In the genomic region with DNA sequence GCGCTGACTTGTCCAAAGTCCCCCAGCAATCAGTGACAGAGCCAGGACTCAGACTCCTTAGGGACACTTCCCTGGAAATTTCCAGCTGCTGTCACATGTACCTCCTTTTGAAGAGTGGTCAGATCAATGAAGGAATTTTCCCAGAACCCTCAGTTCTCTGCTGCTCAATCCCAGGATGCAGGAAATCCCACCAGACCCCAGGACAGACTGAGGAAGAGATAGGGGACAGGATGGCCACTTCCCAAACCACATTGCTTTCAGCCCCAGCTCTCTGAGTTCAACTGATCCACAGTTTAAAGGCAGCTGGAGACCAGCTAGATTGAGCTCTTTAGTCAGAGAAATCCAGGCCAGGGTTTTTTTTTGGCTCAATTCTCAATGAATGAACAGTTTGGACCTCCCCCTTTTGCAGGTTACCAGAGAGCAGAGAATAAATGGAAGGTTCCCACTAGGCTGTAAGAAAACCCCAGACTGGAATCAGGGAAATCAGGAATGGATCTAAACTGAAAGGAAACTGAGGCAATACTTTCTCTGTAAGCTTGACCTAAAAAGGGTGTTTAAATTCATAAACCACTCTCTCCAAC, we compare ENCODE assay signal across 8 cellular contexts. TPM values are rescaled to one million over a fixed set of nuclear protein-coding genes. Genes with fewer than 3 reads are reported as not detected.
A peak's percentile ranks its signal among the peaks of the same experiment; 100 is the strongest.
DNase-seq lines count a peak whose midpoint lies in the region; ATAC-seq, FAIRE-seq and TF ChIP-seq lines count a peak whose summit lies in the region.

No MANE protein-coding gene starts in this region.

- H3K36me3 ChIP-seq in body of pancreas (replicated peaks in 1 of 2; ENCODE audit: insufficient read depth in 1 of 2, low read depth in 2 of 2) (no peaks in the 10 kb centered on the region), HepG2 (replicated peaks in 1 of 2; ENCODE audit: control insufficient read depth in 1 of 2, insufficient read depth in 2 of 2, low read length in 2 of 2) (no peaks in the 10 kb centered on the region; a peak in 1 of 5 replicates), smooth muscle cell (ENCODE audit: low read depth) (no peaks in the 10 kb centered on the region), upper lobe of left lung (no peaks in the 10 kb centered on the region)

- 36 to 50% methylated on average over 1 of the region's 1 CpG for WGBS in body of pancreas, 2 donors
- 6% methylated on average over 1 of the region's 1 CpG for WGBS in HepG2 (ENCODE audit: low lambda C conversion rate)
- 84% methylated on average over 1 of the region's 1 CpG for WGBS in smooth muscle cell (ENCODE audit: low lambda C conversion rate)
- 71 to 92% methylated on average over 1 of the region's 1 CpG for WGBS in upper lobe of left lung, 2 donors

- no peaks in the 10 kb centered on the region for H3F3A ChIP-seq in smooth muscle cell (ENCODE audit: low read depth)

- H3K79me2 ChIP-seq in HepG2 (ENCODE audit: insufficient read depth, low read length) (no peaks in the 10 kb centered on the region), smooth muscle cell (ENCODE audit: low read depth) (no peaks in the 10 kb centered on the region)

- H3K4me1 ChIP-seq in body of pancreas (peaks cover 14% of the 10 kb centered on the region), HepG2 (ENCODE audit: insufficient read depth, low read length) (peaks cover 52% of the 10 kb centered on the region), smooth muscle cell (ENCODE audit: low read depth) (no peaks in the 10 kb centered on the region), upper lobe of left lung (peaks cover 12 to 24% (median 16%) of the 10 kb centered on the region in 4 donors)

- in situ Hi-C loops in HepG2 (cut with HindIII; ENCODE audit: extremely low pct_ligation_motif_present, low pct_unique_long_range_greater_than_20kb), result no loop called here

- H3K27ac ChIP-seq in body of pancreas, result no peak overlapping the region
- peak overlapping the region; percentile 82 for H3K27ac ChIP-seq in HepG2 (ENCODE audit: extremely low read length, insufficient read depth, low read length)
- no peak overlapping the region for H3K27ac ChIP-seq in smooth muscle cell (ENCODE audit: low read depth)
- H3K27ac ChIP-seq in upper lobe of left lung, result peak overlapping the region in 1 of 4 donors; percentile 87

- peaks cover 0 to 6% of the 10 kb centered on the region in 2 donors for H3K27me3 ChIP-seq in body of pancreas
- no peaks in the 10 kb centered on the region for H3K27me3 ChIP-seq in HepG2 (ENCODE audit: control insufficient read depth in 1 of 2, insufficient read depth in 2 of 2, low read length in 2 of 2)
- H3K27me3 ChIP-seq in smooth muscle cell (ENCODE audit: low read depth), result peaks cover 17% of the 10 kb centered on the region
- no peaks in the 10 kb centered on the region for H3K27me3 ChIP-seq in upper lobe of left lung

- TF ChIP-seq RAD21 in HepG2 (CRISPR knock-in tag; IDR thresholded peaks at IDR 0.05), result no peak

- H3K4me2 ChIP-seq in HepG2 (ENCODE audit: low read depth, low read length) (peak overlapping the region; percentile 63), smooth muscle cell (no peak overlapping the region)

- CTCF ChIA-PET in GM10248 (lab: Yijun Ruan, JAX) (interaction anchor here (1.2 to 3.4 kb wide), 5 partner anchors 15 to 88 kb away, joined by 3 to 12 read pairs (median 4); no protein-coding TSS in a partner anchor), HepG2 (lab: Yijun Ruan, JAX; ENCODE audit: low intra/inter-chr PET ratio, low total read pairs) (no interaction called here)

- H4K20me1 ChIP-seq in HepG2 (ENCODE audit: insufficient read depth, low read length) (no peaks in the 10 kb centered on the region), smooth muscle cell (ENCODE audit: low read depth) (no peaks in the 10 kb centered on the region)

- peak overlapping the region; percentile 84 for H2AFZ ChIP-seq in HepG2 (ENCODE audit: low read length)
- no peak overlapping the region for H2AFZ ChIP-seq in smooth muscle cell (ENCODE audit: low read depth)

- BruUV-seq in HepG2 (replicated peaks; lab: Mats Ljungman, UMichigan), result no TSS peak

- H3K4me3 ChIP-seq in body of pancreas (no peak overlapping the region), HepG2 (replicated peaks in 1 of 3; ENCODE audit: insufficient read depth in 1 of 3, low read depth in 2 of 3, low read length in 3 of 3) (peak overlapping the region in 2 of 3 experiments; percentile 11 to 33; a peak in 2 of 6 replicates), smooth muscle cell (no peak overlapping the region), upper lobe of left lung (no peak overlapping the region)

- H3K9me3 ChIP-seq in body of pancreas, result no peaks in the 10 kb centered on the region
- H3K9me3 ChIP-seq in HepG2 (ENCODE audit: low read length), result no peaks in the 10 kb centered on the region
- no peaks in the 10 kb centered on the region for H3K9me3 ChIP-seq in smooth muscle cell (replicated peaks; ENCODE audit: low read depth)
- no peaks in the 10 kb centered on the region for H3K9me3 ChIP-seq in upper lobe of left lung

- TF ChIP-seq EP300 in HepG2 (IDR thresholded peaks at IDR 0.05; ENCODE audit: low read depth in 2 of 2, low read length in 2 of 2) (peak in 1 of 2 experiments; percentile 35; a peak in 1 of 4 replicates), HepG2 (CRISPR knock-in tag; IDR thresholded peaks at IDR 0.05; ENCODE audit: borderline replicate concordance) (no peak), upper lobe of left lung (IDR thresholded peaks at IDR 0.05) (no peak)

- FAIRE-seq in HepG2 (lab: Jason Lieb, UNC), result peak; percentile 82

- TF ChIP-seq POLR2A in body of pancreas (IDR thresholded peaks at IDR 0.05) (no peak), HepG2 (IDR thresholded peaks at IDR 0.05; ENCODE audit: insufficient read depth in 1 of 2, low read depth in 2 of 2, low read length in 2 of 2) (0 out of 4 replicates have a peak, but pooled peaks of 1 of the 2 experiments have one; percentile 36), upper lobe of left lung (IDR thresholded peaks at IDR 0.05) (no peak)

- peak; percentile 58 for ATAC-seq in body of pancreas
- peak; percentile 56 for ATAC-seq in HepG2
- ATAC-seq in HG03442 (IDR thresholded peaks at IDR 0.05; ENCODE audit: unreplicated experiment), result no peak
- ATAC-seq in upper lobe of left lung (ENCODE audit: low FRiP score in 2 of 2), result no peak

- DNase-seq in A172 (ENCODE audit: low spot score) (peak; percentile 51), GM10248 (ENCODE audit: extremely low spot score) (peak; percentile 60), NCI-H2196 treated with DMSO at 0.1 percent for 48 hours (lab: John Stamatoyannopoulos, UW; ENCODE audit: unreplicated experiment) (peak; percentile 9), body of pancreas (peak in 1 of 4 donors; percentile 8), HepG2 (ENCODE audit: low spot score) (peak; percentile 82), smooth muscle cell (lab: John Stamatoyannopoulos, UW; ENCODE audit: unreplicated experiment) (no peak), upper lobe of left lung (no peak)

- peak overlapping the region; percentile 37 for H3K9ac ChIP-seq in HepG2 (ENCODE audit: insufficient read depth, low read depth, low read length)
- H3K9ac ChIP-seq in smooth muscle cell (ENCODE audit: low read depth), result no peak overlapping the region

- TF ChIP-seq CTCF in GM10248 (IDR thresholded peaks at IDR 0.05; ENCODE audit: control extremely low read depth, extremely low read depth, low read depth, missing control alignments), result no peak
- no peak for TF ChIP-seq CTCF in body of pancreas (IDR thresholded peaks at IDR 0.05)
- TF ChIP-seq CTCF in HepG2 (CRISPR knock-in tag; IDR thresholded peaks at IDR 0.05), result no peak
- no peak for TF ChIP-seq CTCF in smooth muscle cell (IDR thresholded peaks at IDR 0.05; ENCODE audit: borderline replicate concordance, insufficient read depth, poor library complexity, severe bottlenecking)
- TF ChIP-seq CTCF in upper lobe of left lung (IDR thresholded peaks at IDR 0.05), result no peak

- intact Hi-C loops in body of pancreas (cut with DNase I), result no loop called here
- intact Hi-C loops in HepG2 (cut with micrococcal nuclease; ENCODE audit: unreplicated experiment), result no loop called here

- POLR2A ChIA-PET in GM10248 (lab: Yijun Ruan, JAX) (no interaction called here), HepG2 (lab: Yijun Ruan, JAX) (interaction anchor here (1.2 to 4.3 kb wide), 3 partner anchors 37 to 95 kb away, joined by 3 to 53 read pairs (median 8); no protein-coding TSS in a partner anchor)

RNA-seq across cellular contexts. Expression of gene CYP1A1, which starts 1.5 kb away (rescaled TPM):
- 0.17 and 0.22 TPM in 2 replicates for total RNA-seq in A172 (2014; rRNA removed; shearing (Covaris generic))
- total RNA-seq in body of pancreas, result 1 to 10 TPM in 1 of 2 donors, not detected in 1; 1.6 TPM
- 4.1 and 7.9 TPM in 2 replicates for total RNA-seq in HepG2 (2016; rRNA removed; fragmentation: Illumina TruSeq; extraction: Trizol)
- 1.3 and 1.7 TPM in 2 replicates for total RNA-seq in HepG2 (2016; cell fraction: cytosol; rRNA removed; fragmentation: Illumina TruSeq; extraction: Trizol; ENCODE audit: low read depth)
- 3.5 and 7.6 TPM in 2 replicates for total RNA-seq in HepG2 (2016; cell fraction: insoluble cytoplasmic fraction; rRNA removed; fragmentation: Illumina TruSeq; extraction: Trizol)
- total RNA-seq in HepG2 (2016; cell fraction: membrane; rRNA removed; fragmentation: Illumina TruSeq; extraction: Trizol), result 3.3 and 3.8 TPM in 2 replicates
- total RNA-seq in HepG2 (2016; cell fraction: nucleus; rRNA removed; fragmentation: Illumina TruSeq; extraction: Trizol), result 8.5 and 8.7 TPM in 2 replicates
- 8.0 and 11.0 TPM in 2 replicates for polyA plus RNA-seq in HepG2 (2011; rRNA removed)
- polyA plus RNA-seq in HepG2 (2011; cell fraction: cytosol; rRNA removed), result 7.0 and 10.8 TPM in 2 replicates
- polyA plus RNA-seq in HepG2 (2011; cell fraction: nucleus; rRNA removed), result 8.4 and 11.9 TPM in 2 replicates
- polyA plus RNA-seq in HepG2 (2012), result 7.0 and 9.5 TPM in 2 replicates
- 1.2 TPM in 2 replicates for polyA plus RNA-seq in HepG2 (2016; cell fraction: cytosol; fragmentation: Illumina TruSeq; extraction: Trizol; ENCODE audit: low read depth)
- polyA plus RNA-seq in HepG2 (2016; cell fraction: insoluble cytoplasmic fraction; fragmentation: Illumina TruSeq; extraction: Trizol; ENCODE audit: low read depth), result 3.4 and 3.6 TPM in 2 replicates
- 1.9 and 2.1 TPM in 2 replicates for polyA plus RNA-seq in HepG2 (2016; cell fraction: membrane; fragmentation: Illumina TruSeq; extraction: Trizol; ENCODE audit: low read depth)
- polyA plus RNA-seq in HepG2 (2016; cell fraction: nucleus; fragmentation: Illumina TruSeq; extraction: Trizol; ENCODE audit: insufficient read depth, low read depth), result 13.4 and 14.2 TPM in 2 replicates
- 2.4 and 6.8 TPM in 2 replicates for polyA minus RNA-seq in HepG2 (2011; rRNA and poly(A)+ RNA removed; ENCODE audit: low replicate concordance)
- polyA minus RNA-seq in HepG2 (2011; cell fraction: cytosol; rRNA and poly(A)+ RNA removed), result 2.5 and 7.8 TPM in 2 replicates
- polyA minus RNA-seq in HepG2 (2011; cell fraction: nucleus; rRNA and poly(A)+ RNA removed), result 1.9 and 5.3 TPM in 2 replicates
- 0.81 and 1.9 TPM in 2 replicates for total RNA-seq in smooth muscle cell
- 0.09 and 0.13 TPM in 2 replicates for polyA plus RNA-seq in smooth muscle cell
- 1 to 10 TPM in 2 of 6 donors, under 1 TPM in 3, not detected in 1; 0.46 to 6.1 (median 0.92) TPM for total RNA-seq in upper lobe of left lung

RNA-seq across cellular contexts. Expression of gene CYP1A2, which starts 24.8 kb away (rescaled TPM):
- total RNA-seq in A172 (2014; rRNA removed; shearing (Covaris generic)), result not detected in 2 replicates
- total RNA-seq in body of pancreas (not detected), HepG2 (2016; rRNA removed; fragmentation: Illumina TruSeq; extraction: Trizol) (not detected in 2 replicates), smooth muscle cell (not detected in 2 replicates), upper lobe of left lung (under 1 TPM in 2 of 6 donors, not detected in 4; 0.15 to 0.80 TPM)
- not detected in 2 replicates for total RNA-seq in HepG2 (2016; cell fraction: cytosol; rRNA removed; fragmentation: Illumina TruSeq; extraction: Trizol; ENCODE audit: low read depth)
- total RNA-seq in HepG2 (2016; cell fraction: insoluble cytoplasmic fraction; rRNA removed; fragmentation: Illumina TruSeq; extraction: Trizol), result not detected in 2 replicates
- total RNA-seq in HepG2 (2016; cell fraction: membrane; rRNA removed; fragmentation: Illumina TruSeq; extraction: Trizol), result not detected in 2 replicates
- not detected in 2 replicates for total RNA-seq in HepG2 (2016; cell fraction: nucleus; rRNA removed; fragmentation: Illumina TruSeq; extraction: Trizol)
- polyA plus RNA-seq in HepG2 (2011; rRNA removed) (0.07 and 0.09 TPM in 2 replicates), smooth muscle cell (not detected in 2 replicates)
- polyA plus RNA-seq in HepG2 (2011; cell fraction: cytosol; rRNA removed), result 0.03 and 0.13 TPM in 2 replicates
- 0.03 TPM in 1 of 2 replicates, not detected in the other for polyA plus RNA-seq in HepG2 (2011; cell fraction: nucleus; rRNA removed)
- polyA plus RNA-seq in HepG2 (2012), result 0.12 and 0.23 TPM in 2 replicates
- not detected in 2 replicates for polyA plus RNA-seq in HepG2 (2016; cell fraction: cytosol; fragmentation: Illumina TruSeq; extraction: Trizol; ENCODE audit: low read depth)
- polyA plus RNA-seq in HepG2 (2016; cell fraction: insoluble cytoplasmic fraction; fragmentation: Illumina TruSeq; extraction: Trizol; ENCODE audit: low read depth), result not detected in 2 replicates
- not detected in 2 replicates for polyA plus RNA-seq in HepG2 (2016; cell fraction: membrane; fragmentation: Illumina TruSeq; extraction: Trizol; ENCODE audit: low read depth)
- polyA plus RNA-seq in HepG2 (2016; cell fraction: nucleus; fragmentation: Illumina TruSeq; extraction: Trizol; ENCODE audit: insufficient read depth, low read depth), result not detected in 2 replicates
- 0.05 TPM in 1 of 2 replicates, not detected in the other for polyA minus RNA-seq in HepG2 (2011; rRNA and poly(A)+ RNA removed; ENCODE audit: low replicate concordance)
- not detected in 2 replicates for polyA minus RNA-seq in HepG2 (2011; cell fraction: cytosol; rRNA and poly(A)+ RNA removed)
- polyA minus RNA-seq in HepG2 (2011; cell fraction: nucleus; rRNA and poly(A)+ RNA removed), result not detected in 2 replicates

RNA-seq across cellular contexts. Expression of gene EDC3, which starts 28.0 kb away (rescaled TPM):
- 5.8 and 7.1 TPM in 2 replicates for total RNA-seq in A172 (2014; rRNA removed; shearing (Covaris generic))
- total RNA-seq in body of pancreas (1 to 10 TPM; 6.7 to 9.2 TPM), HepG2 (2016; rRNA removed; fragmentation: Illumina TruSeq; extraction: Trizol) (17.4 and 24.3 TPM in 2 replicates), smooth muscle cell (18.4 and 23.3 TPM in 2 replicates), upper lobe of left lung (10 to 100 TPM; 16.7 to 43.0 (median 27.7) TPM)
- 24.4 and 37.5 TPM in 2 replicates for total RNA-seq in HepG2 (2016; cell fraction: cytosol; rRNA removed; fragmentation: Illumina TruSeq; extraction: Trizol; ENCODE audit: low read depth)
- total RNA-seq in HepG2 (2016; cell fraction: insoluble cytoplasmic fraction; rRNA removed; fragmentation: Illumina TruSeq; extraction: Trizol), result 16.8 and 20.8 TPM in 2 replicates
- 12.3 and 12.5 TPM in 2 replicates for total RNA-seq in HepG2 (2016; cell fraction: membrane; rRNA removed; fragmentation: Illumina TruSeq; extraction: Trizol)
- total RNA-seq in HepG2 (2016; cell fraction: nucleus; rRNA removed; fragmentation: Illumina TruSeq; extraction: Trizol), result 25.1 and 27.9 TPM in 2 replicates
- polyA plus RNA-seq in HepG2 (2011; rRNA removed) (32.0 and 40.9 TPM in 2 replicates), smooth muscle cell (26.7 and 32.9 TPM in 2 replicates)
- 24.9 and 25.8 TPM in 2 replicates for polyA plus RNA-seq in HepG2 (2011; cell fraction: cytosol; rRNA removed)
- 48.2 and 53.0 TPM in 2 replicates for polyA plus RNA-seq in HepG2 (2011; cell fraction: nucleus; rRNA removed)
- 21.6 and 24.3 TPM in 2 replicates for polyA plus RNA-seq in HepG2 (2012)
- polyA plus RNA-seq in HepG2 (2016; cell fraction: cytosol; fragmentation: Illumina TruSeq; extraction: Trizol; ENCODE audit: low read depth), result 2.8 TPM in 2 replicates
- polyA plus RNA-seq in HepG2 (2016; cell fraction: insoluble cytoplasmic fraction; fragmentation: Illumina TruSeq; extraction: Trizol; ENCODE audit: low read depth), result 33.6 and 38.5 TPM in 2 replicates
- polyA plus RNA-seq in HepG2 (2016; cell fraction: membrane; fragmentation: Illumina TruSeq; extraction: Trizol; ENCODE audit: low read depth), result 5.3 and 6.3 TPM in 2 replicates
- polyA plus RNA-seq in HepG2 (2016; cell fraction: nucleus; fragmentation: Illumina TruSeq; extraction: Trizol; ENCODE audit: insufficient read depth, low read depth), result 42.7 and 44.8 TPM in 2 replicates
- polyA minus RNA-seq in HepG2 (2011; rRNA and poly(A)+ RNA removed; ENCODE audit: low replicate concordance), result 107 and 153 TPM in 2 replicates
- 20.9 and 36.0 TPM in 2 replicates for polyA minus RNA-seq in HepG2 (2011; cell fraction: cytosol; rRNA and poly(A)+ RNA removed)
- polyA minus RNA-seq in HepG2 (2011; cell fraction: nucleus; rRNA and poly(A)+ RNA removed), result 46.6 and 50.0 TPM in 2 replicates

RNA-seq across cellular contexts. Expression of gene CSK, which starts 58.0 kb away (rescaled TPM):
- 28.3 and 29.8 TPM in 2 replicates for total RNA-seq in A172 (2014; rRNA removed; shearing (Covaris generic))
- total RNA-seq in body of pancreas, result 10 to 100 TPM; 11.2 to 15.2 TPM
- 20.6 and 21.3 TPM in 2 replicates for total RNA-seq in HepG2 (2016; rRNA removed; fragmentation: Illumina TruSeq; extraction: Trizol)
- 8.5 and 9.2 TPM in 2 replicates for total RNA-seq in HepG2 (2016; cell fraction: cytosol; rRNA removed; fragmentation: Illumina TruSeq; extraction: Trizol; ENCODE audit: low read depth)
- 17.5 and 21.5 TPM in 2 replicates for total RNA-seq in HepG2 (2016; cell fraction: insoluble cytoplasmic fraction; rRNA removed; fragmentation: Illumina TruSeq; extraction: Trizol)
- total RNA-seq in HepG2 (2016; cell fraction: membrane; rRNA removed; fragmentation: Illumina TruSeq; extraction: Trizol), result 24.6 and 31.5 TPM in 2 replicates
- total RNA-seq in HepG2 (2016; cell fraction: nucleus; rRNA removed; fragmentation: Illumina TruSeq; extraction: Trizol), result 22.6 and 23.4 TPM in 2 replicates
- polyA plus RNA-seq in HepG2 (2011; rRNA removed), result 12.5 and 18.8 TPM in 2 replicates
- polyA plus RNA-seq in HepG2 (2011; cell fraction: cytosol; rRNA removed), result 13.9 and 14.0 TPM in 2 replicates
- 67.4 and 72.0 TPM in 2 replicates for polyA plus RNA-seq in HepG2 (2011; cell fraction: nucleus; rRNA removed)
- polyA plus RNA-seq in HepG2 (2012), result 26.5 and 39.5 TPM in 2 replicates
- 10.3 and 12.4 TPM in 2 replicates for polyA plus RNA-seq in HepG2 (2016; cell fraction: cytosol; fragmentation: Illumina TruSeq; extraction: Trizol; ENCODE audit: low read depth)
- polyA plus RNA-seq in HepG2 (2016; cell fraction: insoluble cytoplasmic fraction; fragmentation: Illumina TruSeq; extraction: Trizol; ENCODE audit: low read depth), result 42.9 and 49.6 TPM in 2 replicates
- polyA plus RNA-seq in HepG2 (2016; cell fraction: membrane; fragmentation: Illumina TruSeq; extraction: Trizol; ENCODE audit: low read depth), result 24.4 and 34.3 TPM in 2 replicates
- polyA plus RNA-seq in HepG2 (2016; cell fraction: nucleus; fragmentation: Illumina TruSeq; extraction: Trizol; ENCODE audit: insufficient read depth, low read depth), result 80.5 and 84.1 TPM in 2 replicates
- 34.0 and 51.8 TPM in 2 replicates for polyA minus RNA-seq in HepG2 (2011; rRNA and poly(A)+ RNA removed; ENCODE audit: low replicate concordance)
- 19.3 and 20.3 TPM in 2 replicates for polyA minus RNA-seq in HepG2 (2011; cell fraction: cytosol; rRNA and poly(A)+ RNA removed)
- polyA minus RNA-seq in HepG2 (2011; cell fraction: nucleus; rRNA and poly(A)+ RNA removed), result 23.4 and 28.1 TPM in 2 replicates
- total RNA-seq in smooth muscle cell, result 10.4 and 19.6 TPM in 2 replicates
- 14.1 and 16.5 TPM in 2 replicates for polyA plus RNA-seq in smooth muscle cell
- total RNA-seq in upper lobe of left lung, result 100 to 1,000 TPM in 1 of 6 donors, 10 to 100 TPM in 5; 32.7 to 104 (median 64.8) TPM

Comparison
In these comparisons a context has a peak if more than half of its experiments do, and no peak if none do; other contexts are left out.
1. DNase-seq: peak in A172 (single experiment), GM10248 (single experiment), NCI-H2196 treated with DMSO at 0.1 percent for 48 hours (single experiment) and HepG2 (single experiment); none in smooth muscle cell (single experiment) and upper lobe of left lung (0 of 2).
2. ATAC-seq: peak in body of pancreas (single experiment) and HepG2 (single experiment); none in HG03442 (single experiment) and upper lobe of left lung (0 of 2).
3. H3K4me3 ChIP-seq: peak in HepG2 (2 of 3); none in body of pancreas (0 of 2), smooth muscle cell (single experiment) and upper lobe of left lung (0 of 4).